In genomic region chr20:13533946-13534345, GRCh38 we compare ENCODE assay signal across 16 cellular contexts.
DNase-seq lines count a peak whose midpoint lies in the region; ATAC-seq and TF ChIP-seq lines count a peak whose summit lies in the region.
"Had no signal": no experiment of that assay in that cellular context is flagged by ENCODE, and none has a peak within 500 bp of the region (broad histone marks: within the 10 kb centered on the region; RNA-seq: fewer than 3 reads in every experiment).

No MANE protein-coding gene starts in this region.

- peaks cover 8% of the 10 kb centered on the region for H3K36me3 Mint-ChIP-seq in nephron progenitor cell (ENCODE audit: low read depth)
- no peaks in the 10 kb centered on the region for H3K36me3 Mint-ChIP-seq in activated T-helper 1 cell treated with anti-CD3 and anti-CD28 coated beads, Interleukin-12 subunit alpha, Interleukin-12 subunit beta, Interleukin-2, Interleukin-4 antibody, amounts not matched to agents 30 ng/mL and 10 ng/mL and 1 ng/mL, durations not matched to agents 14 hours and 24 hours and 36 hours (ENCODE audit: low read depth)

- H3K9me3 Mint-ChIP-seq in nephron progenitor cell: no peaks in the 10 kb centered on the region
- H3K9me3 Mint-ChIP-seq in activated T-helper 1 cell treated with anti-CD3 and anti-CD28 coated beads, Interleukin-12 subunit alpha, Interleukin-12 subunit beta, Interleukin-2, Interleukin-4 antibody, amounts not matched to agents 30 ng/mL and 10 ng/mL and 1 ng/mL, durations not matched to agents 14 hours and 24 hours and 36 hours: no peaks in the 10 kb centered on the region

- H3K9me3 ChIP-seq in DND-41 (ENCODE audit: insufficient read depth, low read length, severe bottlenecking): no peaks in the 10 kb centered on the region

- peaks cover 87% of the 10 kb centered on the region for H3K36me3 ChIP-seq in DND-41 (ENCODE audit: insufficient read depth, low read length)

- ATAC-seq in DND-41 (ENCODE audit: insufficient read depth, low read depth): no peak
- no peak for ATAC-seq in GM19023 (IDR thresholded peaks at IDR 0.05; ENCODE audit: unreplicated experiment)

- no peak overlapping the region for H3K4me3 Mint-ChIP-seq in nephron progenitor cell
- no peak overlapping the region for H3K4me3 Mint-ChIP-seq in activated T-helper 1 cell treated with anti-CD3 and anti-CD28 coated beads, Interleukin-12 subunit alpha, Interleukin-12 subunit beta, Interleukin-2, Interleukin-4 antibody, amounts not matched to agents 30 ng/mL and 10 ng/mL and 1 ng/mL, durations not matched to agents 14 hours and 24 hours and 36 hours

- no peaks in the 10 kb centered on the region for H3K27me3 ChIP-seq in DND-41 (ENCODE audit: insufficient read depth, low read length, poor library complexity)

- no peaks in the 10 kb centered on the region for H3K27me3 Mint-ChIP-seq in nephron progenitor cell (ENCODE audit: low read depth, poor library complexity)
- no peaks in the 10 kb centered on the region for H3K27me3 Mint-ChIP-seq in activated T-helper 1 cell treated with anti-CD3 and anti-CD28 coated beads, Interleukin-12 subunit alpha, Interleukin-12 subunit beta, Interleukin-2, Interleukin-4 antibody, amounts not matched to agents 30 ng/mL and 10 ng/mL and 1 ng/mL, durations not matched to agents 14 hours and 24 hours and 36 hours (ENCODE audit: insufficient read depth)

- intact Hi-C loops in activated T-helper 1 cell treated with anti-CD3 and anti-CD28 coated beads, Interleukin-12 subunit alpha, Interleukin-12 subunit beta, Interleukin-2, Interleukin-4 antibody, amounts not matched to agents 30 ng/mL and 10 ng/mL and 1 ng/mL, durations not matched to agents 14 hours and 24 hours and 36 hours (cut with micrococcal nuclease): no loop called here

- DNase-seq in DND-41 (no peak), HT1080 (ENCODE audit: low read depth) (peak; percentile 37), astrocyte of the hippocampus (ENCODE audit: low read depth, low spot score) (peak; percentile 23), nephron progenitor cell (no peak), AG08395 (ENCODE audit: low spot score) (no peak)
- no peak for DNase-seq in activated T-helper 1 cell treated with anti-CD3 and anti-CD28 coated beads, Interleukin-12 subunit alpha, Interleukin-12 subunit beta, Interleukin-2, Interleukin-4 antibody, amounts not matched to agents 30 ng/mL and 10 ng/mL and 1 ng/mL, durations not matched to agents 14 hours and 24 hours and 36 hours (ENCODE audit: low spot score)
- DNase-seq in activated T-cell treated with anti-CD3 and anti-CD28 coated beads, Interleukin-2, amount 50 U/mL, for 1 hour: no peak
- DNase-seq: COR-L47, KG1, NCI-H1048, NCI-H1436 treated with DMSO at 0.1 percent for 48 hours, NCI-H2029 treated with DMSO at 0.1 percent for 48 hours, NCI-H510A treated with DMSO at 0.1 percent for 48 hours, NCI-H82, PC-9 had no signal

- H3K4me1 Mint-ChIP-seq in nephron progenitor cell: peaks cover 11% of the 10 kb centered on the region
- no peaks in the 10 kb centered on the region for H3K4me1 Mint-ChIP-seq in activated T-helper 1 cell treated with anti-CD3 and anti-CD28 coated beads, Interleukin-12 subunit alpha, Interleukin-12 subunit beta, Interleukin-2, Interleukin-4 antibody, amounts not matched to agents 30 ng/mL and 10 ng/mL and 1 ng/mL, durations not matched to agents 14 hours and 24 hours and 36 hours (ENCODE audit: low read depth)

- H3K27ac Mint-ChIP-seq in nephron progenitor cell: peak overlapping the region; percentile 91
- no peak overlapping the region for H3K27ac Mint-ChIP-seq in activated T-helper 1 cell treated with anti-CD3 and anti-CD28 coated beads, Interleukin-12 subunit alpha, Interleukin-12 subunit beta, Interleukin-2, Interleukin-4 antibody, amounts not matched to agents 30 ng/mL and 10 ng/mL and 1 ng/mL, durations not matched to agents 14 hours and 24 hours and 36 hours

- H2AFZ ChIP-seq in DND-41 (ENCODE audit: low read depth, low read length): no peak overlapping the region
- H2AFZ ChIP-seq: PC-9 had no signal

- H3K9ac ChIP-seq in DND-41 (ENCODE audit: low read depth, low read length): no peak overlapping the region

- H3K4me2 ChIP-seq in DND-41 (ENCODE audit: insufficient read depth, low read length): no peak overlapping the region
- H3K4me2 ChIP-seq: PC-9 had no signal

- H4K20me1 ChIP-seq in DND-41 (ENCODE audit: insufficient read depth, low read length): peaks cover 3% of the 10 kb centered on the region; the same call in 1 of the 2 replicates

- no peak for TF ChIP-seq CTCF in DND-41 (IDR thresholded peaks at IDR 0.05; ENCODE audit: borderline replicate concordance, extremely low read depth, low read length, poor library complexity, severe bottlenecking)
- no peak for TF ChIP-seq CTCF in nephron progenitor cell (IDR thresholded peaks at IDR 0.05)

- no peaks in the 10 kb centered on the region for H3K4me1 ChIP-seq in DND-41 (ENCODE audit: insufficient read depth, low read length)

- H3K27ac ChIP-seq in DND-41 (ENCODE audit: low read length): 0 out of 2 replicates have a peak overlapping the region, but pooled peaks have one; percentile 10
- H3K27ac ChIP-seq: PC-9 had no signal

- H3K79me2 ChIP-seq in DND-41 (ENCODE audit: insufficient read depth, low read length): peaks cover 95% of the 10 kb centered on the region

- no peak overlapping the region for H3K4me3 ChIP-seq in DND-41 (ENCODE audit: low read depth in 1 of 2, low read length in 2 of 2)
- H3K4me3 ChIP-seq: PC-9 had no signal

Comparison
In these comparisons a context has a peak if more than half of its experiments do, and no peak if none do; other contexts are left out.
1. DNase-seq: peak in HT1080 (single experiment) and astrocyte of the hippocampus (single experiment); none in DND-41 (single experiment), nephron progenitor cell (single experiment), activated T-helper 1 cell treated with anti-CD3 and anti-CD28 coated beads, Interleukin-12 subunit alpha, Interleukin-12 subunit beta, Interleukin-2, Interleukin-4 antibody, amounts not matched to agents 30 ng/mL and 10 ng/mL and 1 ng/mL, durations not matched to agents 14 hours and 24 hours and 36 hours (single experiment), activated T-cell treated with anti-CD3 and anti-CD28 coated beads, Interleukin-2, amount 50 U/mL, for 1 hour (single experiment) and AG08395 (single experiment).